In the genomic region with DNA sequence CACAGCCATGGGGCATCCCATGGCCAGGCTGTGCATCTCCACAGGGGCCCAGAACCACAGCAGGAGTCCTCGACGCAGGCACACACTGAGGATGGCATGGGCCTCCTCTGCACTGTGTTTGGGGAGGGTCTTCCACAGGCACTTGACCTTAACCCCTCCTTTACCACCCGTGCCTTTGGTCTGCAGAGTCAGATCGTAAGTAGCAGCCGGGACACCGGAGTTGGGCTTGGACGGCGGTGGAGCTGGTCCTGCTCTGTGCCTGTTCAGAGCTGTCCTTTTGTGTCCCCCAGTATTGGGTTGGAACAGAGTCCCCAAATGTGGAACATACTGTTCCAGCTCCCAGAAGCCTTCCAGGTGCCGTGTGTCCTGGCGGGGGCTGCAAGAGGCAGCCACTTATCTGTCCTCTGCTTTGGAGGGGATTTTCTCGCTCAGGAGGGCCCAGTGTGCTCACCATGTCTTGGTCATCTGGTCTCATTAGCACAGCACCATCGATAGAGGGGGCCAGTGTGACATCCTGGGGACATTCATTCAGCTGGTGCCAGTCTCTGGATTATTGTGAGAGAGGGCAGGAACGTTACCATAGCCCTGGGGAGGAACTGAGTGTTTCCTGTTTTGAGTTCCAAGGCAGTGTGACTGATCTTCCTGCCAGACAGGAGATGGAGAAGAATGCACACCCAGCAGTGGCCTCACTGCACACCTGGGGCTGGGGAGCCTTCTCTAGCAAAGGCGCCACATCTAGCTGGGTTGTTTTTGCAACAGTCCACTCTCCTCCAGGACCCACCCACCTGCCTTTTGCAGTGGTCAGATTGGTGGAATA, we compare ENCODE assay signal across 1 cellular context.
TF ChIP-seq lines count a peak whose summit lies in the region.

No MANE protein-coding gene starts in this region.

TF ChIP-seq in liver, 16 proteins besides CTCF, POLR2A, EP300 and RAD21 (continued from another document):
- TF ChIP-seq, protein P1, sequence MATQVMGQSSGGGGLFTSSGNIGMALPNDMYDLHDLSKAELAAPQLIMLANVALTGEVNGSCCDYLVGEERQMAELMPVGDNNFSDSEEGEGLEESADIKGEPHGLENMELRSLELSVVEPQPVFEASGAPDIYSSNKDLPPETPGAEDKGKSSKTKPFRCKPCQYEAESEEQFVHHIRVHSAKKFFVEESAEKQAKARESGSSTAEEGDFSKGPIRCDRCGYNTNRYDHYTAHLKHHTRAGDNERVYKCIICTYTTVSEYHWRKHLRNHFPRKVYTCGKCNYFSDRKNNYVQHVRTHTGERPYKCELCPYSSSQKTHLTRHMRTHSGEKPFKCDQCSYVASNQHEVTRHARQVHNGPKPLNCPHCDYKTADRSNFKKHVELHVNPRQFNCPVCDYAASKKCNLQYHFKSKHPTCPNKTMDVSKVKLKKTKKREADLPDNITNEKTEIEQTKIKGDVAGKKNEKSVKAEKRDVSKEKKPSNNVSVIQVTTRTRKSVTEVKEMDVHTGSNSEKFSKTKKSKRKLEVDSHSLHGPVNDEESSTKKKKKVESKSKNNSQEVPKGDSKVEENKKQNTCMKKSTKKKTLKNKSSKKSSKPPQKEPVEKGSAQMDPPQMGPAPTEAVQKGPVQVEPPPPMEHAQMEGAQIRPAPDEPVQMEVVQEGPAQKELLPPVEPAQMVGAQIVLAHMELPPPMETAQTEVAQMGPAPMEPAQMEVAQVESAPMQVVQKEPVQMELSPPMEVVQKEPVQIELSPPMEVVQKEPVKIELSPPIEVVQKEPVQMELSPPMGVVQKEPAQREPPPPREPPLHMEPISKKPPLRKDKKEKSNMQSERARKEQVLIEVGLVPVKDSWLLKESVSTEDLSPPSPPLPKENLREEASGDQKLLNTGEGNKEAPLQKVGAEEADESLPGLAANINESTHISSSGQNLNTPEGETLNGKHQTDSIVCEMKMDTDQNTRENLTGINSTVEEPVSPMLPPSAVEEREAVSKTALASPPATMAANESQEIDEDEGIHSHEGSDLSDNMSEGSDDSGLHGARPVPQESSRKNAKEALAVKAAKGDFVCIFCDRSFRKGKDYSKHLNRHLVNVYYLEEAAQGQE (IDR thresholded peaks at IDR 0.05) = no peak
TF ChIP-seq in liver: peak in this region for 4.
